13 cellular contexts compared by ENCODE assay signal in genomic region chr13:87680298-87680697, GRCh38. TPM values are rescaled to one million over a fixed set of nuclear protein-coding genes. Genes with fewer than 3 reads are reported as not detected.
DNase-seq lines count a peak whose midpoint lies in the region; ATAC-seq and FAIRE-seq lines count a peak whose summit lies in the region.
"Had no signal": no experiment of that assay in that cellular context is flagged by ENCODE, and none has a peak within 500 bp of the region (broad histone marks: within the 10 kb centered on the region; RNA-seq: fewer than 3 reads in every experiment).

No MANE protein-coding gene starts in this region.

- peak; percentile 56 for DNase-seq in ACHN
- peak; percentile 55 for DNase-seq in HT-29 (ENCODE audit: low spot score)
- DNase-seq in NCI-H69 (lab: John Stamatoyannopoulos, UW) = peak; percentile 93
- peak; percentile 8 for DNase-seq in epithelial cell of prostate (ENCODE audit: low read depth, low spot score)
- DNase-seq in RCC 7860 (ENCODE audit: low spot score) = no peak
- no peak for DNase-seq in HK-2 (ENCODE audit: unreplicated experiment)
- DNase-seq: activated CD8-positive, alpha-beta memory T cell treated with anti-CD3 and anti-CD28 coated beads, Interleukin-2, amount 10 ng/mL, durations not matched to agents 7 days and 5 days; CD4-positive, alpha-beta T cell; left ventricle myocardium inferior had no signal

- in situ Hi-C loops in ACHN (cut with HindIII; ENCODE audit: low pct_ligation_motif_present, low pct_unique_long_range_greater_than_20kb, low sequenced_read_pairs) = no loop called here

- H3K27ac ChIP-seq in epithelial cell of prostate = no peak overlapping the region
- H3K27ac ChIP-seq: left ventricle myocardium inferior, thoracic aorta had no signal

- FAIRE-seq in RCC 7860 (lab: Jason Lieb, UNC) = no peak
- FAIRE-seq: GM12891 had no signal

- ATAC-seq in HG02870 (IDR thresholded peaks at IDR 0.05; ENCODE audit: unreplicated experiment) (no peak), GM21825 (IDR thresholded peaks at IDR 0.05; ENCODE audit: unreplicated experiment) (no peak)
- ATAC-seq: activated CD8-positive, alpha-beta memory T cell treated with anti-CD3 and anti-CD28 coated beads, Interleukin-2, amount 10 ng/mL, durations not matched to agents 7 days and 5 days had no signal

RNA-seq across cellular contexts. Expression of gene SLITRK5, which starts 9.1 kb away (rescaled TPM):
- not detected in 2 replicates for total RNA-seq in HT-29 (2014; rRNA removed; shearing (Covaris generic))
- total RNA-seq: activated CD8-positive, alpha-beta memory T cell treated with anti-CD3 and anti-CD28 coated beads, Interleukin-2, amount 10 ng/mL, durations not matched to agents 7 days and 5 days had no signal

Comparison
In these comparisons a context has a peak if more than half of its experiments do, and no peak if none do; other contexts are left out.
1. DNase-seq: peak in ACHN (single experiment), HT-29 (single experiment), NCI-H69 (single experiment) and epithelial cell of prostate (single experiment); none in RCC 7860 (single experiment) and HK-2 (single experiment).